Comparison of ENCODE assay signal across 8 cellular contexts in genomic region chr1:226814751-226815496, GRCh38. TPM values are rescaled to one million over a fixed set of nuclear protein-coding genes. Genes with fewer than 3 reads are reported as not detected.
A peak's percentile ranks its signal among the peaks of the same experiment; 100 is the strongest.
DNase-seq lines count a peak whose midpoint lies in the region; ATAC-seq, FAIRE-seq and TF ChIP-seq lines count a peak whose summit lies in the region.

No MANE protein-coding gene starts in this region.

- TF ChIP-seq CTCF in C4-2B (conservative IDR thresholded peaks at IDR 0.05) = no peak
- TF ChIP-seq CTCF in K562 (IDR thresholded peaks at IDR 0.05 in 2 of 3, conservative IDR thresholded peaks at IDR 0.05 in 1 of 3; ENCODE audit: insufficient read depth in 2 of 3, low read depth in 1 of 3, low read length in 3 of 3) = no peak
- TF ChIP-seq CTCF in kidney (IDR thresholded peaks at IDR 0.05; ENCODE audit: borderline replicate concordance, extremely low read depth, insufficient read depth) = no peak
- no peak for TF ChIP-seq CTCF in suprapubic skin (IDR thresholded peaks at IDR 0.05)

- under 1% methylated on average over 10 of the region's 10 CpGs for WGBS in K562 (ENCODE audit: insufficient coverage, low coverage, missing lambda C conversion rate)
- WGBS in suprapubic skin = 11% methylated on average over 9 of the region's 10 CpGs

- ATAC-seq in K562 (peak; percentile 78), GM18867 (IDR thresholded peaks at IDR 0.05; ENCODE audit: unreplicated experiment) (no peak), GM18868 (IDR thresholded peaks at IDR 0.05; ENCODE audit: unreplicated experiment) (no peak)

- H3K27me3 ChIP-seq in K562 (ENCODE audit: control insufficient read depth in 2 of 2, insufficient read depth in 2 of 2, low read length in 2 of 2) = peaks cover 29 to 53% of the 10 kb centered on the region in 2 experiments
- no peaks in the 10 kb centered on the region for H3K27me3 ChIP-seq in suprapubic skin

- no TSS peak for BruUV-seq in K562 (replicated peaks; lab: Mats Ljungman, UMichigan)

- H3K4me2 ChIP-seq in K562 (ENCODE audit: insufficient read depth, low read length) = no peak overlapping the region

- H3K9me3 ChIP-seq in K562 (replicated peaks; ENCODE audit: control insufficient read depth, insufficient read depth, low read depth, low read length) (no peaks in the 10 kb centered on the region), kidney (ENCODE audit: control insufficient read depth in 1 of 2, low read length in 2 of 2) (no peaks in the 10 kb centered on the region), suprapubic skin (no peaks in the 10 kb centered on the region)

- intact Hi-C loops in K562 (cut with micrococcal nuclease) = no loop called here
- intact Hi-C loops in kidney (cut with DNase I) = no loop called here

- H3K27ac ChIP-seq in C4-2B (peak overlapping the region; percentile 68), K562 (ENCODE audit: extremely low read depth, low read depth, low read length) (no peak overlapping the region), kidney (ENCODE audit: low read depth in 2 of 2, low read length in 2 of 2) (peak overlapping the region; percentile 83 to 88), suprapubic skin (peak overlapping the region; percentile 91)

- in situ Hi-C loops in K562 (cut with MboI) = no loop called here

- TF ChIP-seq POLR2A in K562 (conservative IDR thresholded peaks at IDR 0.05) = no peak
- no peak for TF ChIP-seq POLR2A in suprapubic skin (IDR thresholded peaks at IDR 0.05)

- H3K9ac ChIP-seq in K562 (ENCODE audit: insufficient read depth in 1 of 2, low read depth in 2 of 2, low read length in 2 of 2) = 0 out of 4 replicates have a peak overlapping the region, but pooled peaks of 1 of the 2 experiments have one; percentile 26
- H3K9ac ChIP-seq in kidney (ENCODE audit: low read length in 2 of 2) = peak overlapping the region in 1 of 2 donors; percentile 66

- H2AFZ ChIP-seq in K562 (ENCODE audit: low read depth, low read length) = no peak overlapping the region

- FAIRE-seq in K562 (lab: Jason Lieb, UNC) (no peak), kidney (lab: Jason Lieb, UNC) (no peak)

- no peaks in the 10 kb centered on the region for H3K36me3 ChIP-seq in K562 (ENCODE audit: control insufficient read depth, insufficient read depth, low read length)
- no peaks in the 10 kb centered on the region for H3K36me3 ChIP-seq in kidney (ENCODE audit: control insufficient read depth in 1 of 2, insufficient read depth in 2 of 2, low read length in 2 of 2)
- H3K36me3 ChIP-seq in suprapubic skin = no peaks in the 10 kb centered on the region

- no peak for TF ChIP-seq EP300 in K562 (IDR thresholded peaks at IDR 0.05; ENCODE audit: low read length)
- peak; percentile 77 for TF ChIP-seq EP300 in suprapubic skin (IDR thresholded peaks at IDR 0.05)

- peak; percentile 94 to 98 for DNase-seq in NCI-H2081 (lab: John Stamatoyannopoulos, UW)
- no peak for DNase-seq in K562 (ENCODE audit: extremely low read depth in 1 of 4, low spot score in 3 of 4)
- DNase-seq in kidney = peak; percentile 92
- peak; percentile 86 to 92 for DNase-seq in suprapubic skin (ENCODE audit: low spot score in 2 of 2)
- DNase-seq in HEK293T (ENCODE audit: extremely low spot score) = no peak

- H3K4me3 ChIP-seq in K562 = no peak overlapping the region
- no peak overlapping the region for H3K4me3 ChIP-seq in kidney (ENCODE audit: low read length in 2 of 2)
- no peak overlapping the region for H3K4me3 ChIP-seq in suprapubic skin

- CTCF ChIA-PET in K562 (lab: Yijun Ruan, JAX; ENCODE audit: low intra/inter-chr PET ratio) = no interaction called here
- CTCF ChIA-PET in HEK293T (lab: Yijun Ruan, JAX) = interaction anchor here (0.7 to 1.5 kb wide), 3 partner anchors 15 to 189 kb away, joined by 3 to 5 read pairs (median 3); no protein-coding TSS in a partner anchor

- TF ChIP-seq RAD21 in K562 (CRISPR knock-in tag; conservative IDR thresholded peaks at IDR 0.05 in 1 of 2, IDR thresholded peaks at IDR 0.05 in 1 of 2) = no peak

- no peaks in the 10 kb centered on the region for H3K79me2 ChIP-seq in K562 (ENCODE audit: control insufficient read depth, insufficient read depth, low read length)

- H3K4me1 ChIP-seq in K562 (replicated peaks in 1 of 2; ENCODE audit: control insufficient read depth in 2 of 2, insufficient read depth in 2 of 2, low read length in 2 of 2) = no peaks in the 10 kb centered on the region
- H3K4me1 ChIP-seq in kidney (ENCODE audit: control insufficient read depth in 1 of 2, insufficient read depth in 1 of 2, low read depth in 1 of 2, low read length in 2 of 2) = peaks cover 3 to 7% of the 10 kb centered on the region in 2 donors
- H3K4me1 ChIP-seq in suprapubic skin = peaks cover 23% of the 10 kb centered on the region

- no peaks in the 10 kb centered on the region for H4K20me1 ChIP-seq in K562 (replicated peaks; ENCODE audit: control insufficient read depth, insufficient read depth, low read length)

- no peaks in the 10 kb centered on the region for H3K9me1 ChIP-seq in K562 (ENCODE audit: control insufficient read depth, insufficient read depth, low read length)

- POLR2A ChIA-PET in K562 (lab: Yijun Ruan, JAX) = interaction anchor here (0.6 to 3.4 kb wide), 8 partner anchors 9 to 1906 kb away, joined by 3 to 21 read pairs (median 4); no protein-coding TSS in a partner anchor
- POLR2A ChIA-PET in HEK293T (lab: Yijun Ruan, JAX) = interaction anchor here (1.2 to 1.5 kb wide), 2 partner anchors 13 to 174 kb away, joined by 3 read pairs; no protein-coding TSS in a partner anchor

TF ChIP-seq in K562, 482 proteins besides CTCF, POLR2A, EP300 and RAD21:
- no peak for TF ChIP-seq ZBTB26 (CRISPR knock-in tag; IDR thresholded peaks at IDR 0.05)
- TF ChIP-seq CEBPG (CRISPR knock-in tag; IDR thresholded peaks at IDR 0.05) = peak; percentile 71
- TF ChIP-seq CEBPG (tag; conservative IDR thresholded peaks at IDR 0.05 in 1 of 2, IDR thresholded peaks at IDR 0.05 in 1 of 2) = peak in 1 of 2 experiments; percentile 56; a peak in 1 of 4 replicates

TF ChIP-seq in HEK293T, 16 proteins besides CTCF, POLR2A, EP300 and RAD21:
- no peak for TF ChIP-seq ARNT (IDR thresholded peaks at IDR 0.05)
- TF ChIP-seq FOXM1 (IDR thresholded peaks at IDR 0.05; ENCODE audit: borderline replicate concordance) = no peak
- TF ChIP-seq CTBP1 (IDR thresholded peaks at IDR 0.05; ENCODE audit: borderline replicate concordance) = no peak
- TF ChIP-seq SUZ12 (IDR thresholded peaks at IDR 0.05) = no peak
- TF ChIP-seq FOXA1 (IDR thresholded peaks at IDR 0.05) = no peak
- no peak for TF ChIP-seq FOXK2 (IDR thresholded peaks at IDR 0.05)
- no peak for TF ChIP-seq SP1 (IDR thresholded peaks at IDR 0.05)
- TF ChIP-seq ZNF384 (IDR thresholded peaks at IDR 0.05) = no peak
- TF ChIP-seq PKNOX1 (IDR thresholded peaks at IDR 0.05) = no peak
- no peak for TF ChIP-seq NFRKB (IDR thresholded peaks at IDR 0.05)
- TF ChIP-seq BHLHE40 (IDR thresholded peaks at IDR 0.05; ENCODE audit: borderline replicate concordance) = no peak

RNA-seq across cellular contexts. Expression of gene PSEN2, which starts 55.5 kb away (rescaled TPM):
- total RNA-seq in K562 (2011; cell fraction: chromatin; rRNA removed; ENCODE audit: low replicate concordance) = 26.0 and 76.1 TPM in 2 replicates
- total RNA-seq in K562 (2011; cell fraction: nucleolus; rRNA removed) = 54.9 and 66.9 TPM in 2 replicates
- 40.9 and 48.3 TPM in 2 replicates for total RNA-seq in K562 (2011; cell fraction: nucleoplasm; rRNA removed)
- total RNA-seq in K562 (2014; rRNA removed) (21.3 and 23.7 TPM in 2 replicates), K562 (2014; rRNA removed; fragmentation: Illumina TruSeq; extraction: Trizol) (9.2 and 10.9 TPM in 2 replicates), K562 (2015; rRNA removed; fragmentation: Illumina TruSeq; extraction: Trizol) (15.1 and 15.2 TPM in 2 replicates), K562 (2021) (19.7 and 21.5 TPM in 2 replicates), kidney (25.6 TPM), suprapubic skin (10 to 100 TPM; 14.9 to 28.5 (median 20.2) TPM)
- polyA plus RNA-seq in K562 (2011; rRNA removed) (12.1 and 12.9 TPM in 2 replicates), K562 (2014; fragmentation: Illumina TruSeq; extraction: Trizol) (13.7 and 15.4 TPM in 2 replicates), K562 (2014; fragmentation: Nextera tagmentation; extraction: Ambion mirVana) (1 to 10 TPM; 2.3 to 3.3 TPM), K562 (2014; rRNA removed) (18.0 and 20.9 TPM in 2 replicates), kidney (ENCODE audit: insufficient read depth, low read depth, low replicate concordance) (22.6 TPM)
- 13.0 and 21.6 TPM in 2 replicates for polyA plus RNA-seq in K562 (2011; cell fraction: cytosol; rRNA removed)
- 25.4 and 41.4 TPM in 2 replicates for polyA plus RNA-seq in K562 (2011; cell fraction: nucleus; rRNA removed)
- 15.3 and 17.8 TPM in 2 replicates for polyA plus RNA-seq in K562 (2012)
- polyA minus RNA-seq in K562 (2011; rRNA and poly(A)+ RNA removed) = 14.2 and 24.8 TPM in 2 replicates
- polyA minus RNA-seq in K562 (2011; cell fraction: cytosol; rRNA and poly(A)+ RNA removed) = 6.5 and 10.5 TPM in 2 replicates
- polyA minus RNA-seq in K562 (2011; cell fraction: nucleus; rRNA and poly(A)+ RNA removed) = 16.0 and 20.1 TPM in 2 replicates

Comparison
In these comparisons a context has a peak if more than half of its experiments do, and no peak if none do; other contexts are left out.
1. DNase-seq: peak in NCI-H2081 (2 of 2), kidney (single experiment) and suprapubic skin (2 of 2); none in K562 (0 of 4) and HEK293T (single experiment).